ENCODE assay signal across 21 cellular contexts in the genomic region with DNA sequence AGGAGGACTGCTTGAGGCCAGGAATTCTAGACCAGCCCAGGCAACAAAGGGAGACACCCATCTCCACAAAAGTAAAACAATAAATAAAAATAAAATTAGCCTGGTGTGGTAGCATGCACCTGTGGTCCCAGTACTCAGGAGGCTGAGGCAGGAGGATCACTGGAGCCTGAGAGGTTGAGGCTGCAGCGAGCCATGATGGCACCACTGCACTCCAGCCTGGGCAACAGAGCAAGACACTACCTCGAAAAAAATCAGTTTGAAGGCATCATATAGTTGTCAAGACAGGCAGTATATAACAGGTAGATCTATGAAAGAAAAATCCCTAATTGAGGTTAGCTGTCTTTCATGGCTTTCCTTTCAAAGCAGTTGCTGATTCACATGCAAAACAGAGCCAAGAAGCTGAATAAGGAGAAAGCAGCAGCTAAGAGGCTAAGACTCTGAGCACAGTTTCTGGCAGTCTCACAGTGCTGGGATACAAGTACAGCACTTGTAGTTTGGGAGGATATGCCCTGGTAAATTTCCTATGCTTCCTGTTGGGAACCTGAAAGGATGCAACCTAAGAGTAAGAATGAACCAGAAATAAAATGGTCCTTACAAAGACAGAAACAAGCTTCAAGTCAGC.
"Had no signal": no experiment of that assay in that cellular context is flagged by ENCODE, and none has a peak within 500 bp of the region (broad histone marks: within the 10 kb centered on the region; RNA-seq: fewer than 3 reads in every experiment).

No MANE protein-coding gene starts in this region.

- H3K4me1 ChIP-seq: esophagus squamous epithelium, gastroesophageal sphincter, left lung, lower lobe of right lung, right atrium auricular region, sigmoid colon, stomach, transverse colon had no signal

- H3K4me1 Mint-ChIP-seq: immature natural killer cell; naive thymus-derived CD8-positive, alpha-beta T cell had no signal

- H3K36me3 Mint-ChIP-seq: immature natural killer cell; naive thymus-derived CD8-positive, alpha-beta T cell had no signal

- H3K27me3 ChIP-seq: esophagus squamous epithelium, gastroesophageal sphincter, left lung, right atrium auricular region, sigmoid colon, stomach, transverse colon had no signal

- FAIRE-seq: colon, keratinocyte had no signal

- H3K27me3 Mint-ChIP-seq: dendritic cell treated with granulocyte-macrophage colony-stimulating factor and Interleukin-4, amounts not matched to agents 40 ng/mL and 50 ng/mL, for 4 days; effector memory CD8-positive, alpha-beta T cell had no signal

- H3K9me3 Mint-ChIP-seq: dendritic cell treated with granulocyte-macrophage colony-stimulating factor and Interleukin-4, amounts not matched to agents 40 ng/mL and 50 ng/mL, for 4 days; effector memory CD8-positive, alpha-beta T cell had no signal

- DNase-seq: cerebellar nuclear complex; effector memory CD8-positive, alpha-beta T cell; esophagus squamous epithelium; foreskin fibroblast; immature natural killer cell; left lung; lower lobe of right lung; mesenchymal stem cell; naive thymus-derived CD8-positive, alpha-beta T cell; sigmoid colon; stimulated activated CD4-positive, alpha-beta T cell treated with anti-CD3 and anti-CD28 coated beads, Interleukin-12 subunit alpha, Interleukin-12 subunit beta, amount 100 ng/mL, for 4 hours; stimulated activated naive CD4-positive, alpha-beta T cell; stomach; transverse colon had no signal

- H3K4me3 ChIP-seq: esophagus squamous epithelium, gastroesophageal sphincter, left lung, lower lobe of right lung, right atrium auricular region, sigmoid colon, skin epidermis, stomach, thoracic aorta, transverse colon had no signal

- ATAC-seq: effector memory CD8-positive, alpha-beta T cell; gastroesophageal sphincter; left lung; lower lobe of right lung; naive thymus-derived CD8-positive, alpha-beta T cell had no signal

- H3K27ac ChIP-seq: esophagus squamous epithelium, gastroesophageal sphincter, left lung, lower lobe of right lung, right atrium auricular region, sigmoid colon, skin epidermis, stomach, thoracic aorta, transverse colon had no signal

- H3K9me3 ChIP-seq: esophagus squamous epithelium, gastroesophageal sphincter, left lung, lower lobe of right lung, right atrium auricular region, sigmoid colon, stomach, thoracic aorta, transverse colon had no signal

- H3K4me3 Mint-ChIP-seq: dendritic cell treated with granulocyte-macrophage colony-stimulating factor and Interleukin-4, amounts not matched to agents 40 ng/mL and 50 ng/mL, for 4 days; effector memory CD8-positive, alpha-beta T cell; immature natural killer cell; naive thymus-derived CD8-positive, alpha-beta T cell had no signal

- H3K27ac Mint-ChIP-seq: dendritic cell treated with granulocyte-macrophage colony-stimulating factor and Interleukin-4, amounts not matched to agents 40 ng/mL and 50 ng/mL, for 4 days; effector memory CD8-positive, alpha-beta T cell; immature natural killer cell; naive thymus-derived CD8-positive, alpha-beta T cell had no signal

- H3K36me3 ChIP-seq: esophagus squamous epithelium, gastroesophageal sphincter, left lung, lower lobe of right lung, right atrium auricular region, sigmoid colon, stomach, thoracic aorta, transverse colon had no signal
